10 cellular contexts compared by ENCODE assay signal in the genomic region with DNA sequence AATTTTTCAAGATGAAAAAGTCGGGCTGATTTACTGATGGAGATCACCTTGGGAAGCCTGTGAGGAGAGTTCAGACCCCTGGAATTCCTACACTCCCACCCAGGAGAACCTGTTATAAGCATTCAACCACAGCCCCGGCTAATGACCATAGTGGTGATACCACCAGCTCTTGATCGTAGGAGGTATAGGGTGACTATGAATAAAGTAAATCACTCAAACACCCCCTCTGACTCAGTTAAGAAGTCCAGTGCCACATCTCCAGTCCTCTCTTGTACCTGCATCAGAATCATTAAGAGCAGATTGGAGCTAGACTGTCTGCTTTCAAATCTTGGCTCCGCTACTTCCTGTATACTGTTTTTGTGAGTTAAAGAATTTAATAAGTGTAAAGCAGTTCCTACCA.
A peak's percentile ranks its signal among the peaks of the same experiment; 100 is the strongest.
DNase-seq lines count a peak whose midpoint lies in the region; ATAC-seq, FAIRE-seq and TF ChIP-seq lines count a peak whose summit lies in the region.
"Had no signal": no experiment of that assay in that cellular context is flagged by ENCODE, and none has a peak within 500 bp of the region (broad histone marks: within the 10 kb centered on the region; RNA-seq: fewer than 3 reads in every experiment).

No MANE protein-coding gene starts in this region.

- peaks cover 0 to 3% (median 0%) of the 10 kb centered on the region in 3 donors for H3K4me1 ChIP-seq in pancreas

- no peaks in the 10 kb centered on the region for H3K36me3 ChIP-seq in pancreas
- H3K36me3 ChIP-seq: stomach had no signal

- H3K4me3 ChIP-seq in epithelial cell of proximal tubule (ENCODE audit: low read depth, low read length) (peak overlapping the region; percentile 79), pancreas (no peak overlapping the region)

- intact Hi-C loops in pancreas (cut with DNase I), result no loop called here

- ATAC-seq in activated T-cell treated with anti-CD3 and anti-CD28 coated beads, Interleukin-2, amount 50 U/mL, for 4 hours, result peak in 1 of 2 donors; percentile 19
- peak; percentile 20 for ATAC-seq in stimulated activated naive CD8-positive, alpha-beta T cell treated with anti-CD3 and anti-CD28 coated beads, Interleukin-15, Interleukin-2, amounts not matched to agents 100 U/mL and 50 U/mL, for 24 hours
- ATAC-seq in pancreas, result no peak

- no peak for TF ChIP-seq CTCF in epithelial cell of proximal tubule (conservative IDR thresholded peaks at IDR 0.05; ENCODE audit: low read depth, low read length)
- no peak for TF ChIP-seq CTCF in pancreas (IDR thresholded peaks at IDR 0.05)

- H3K9me3 Mint-ChIP-seq in activated T-cell treated with anti-CD3 and anti-CD28 coated beads, Interleukin-2, amount 50 U/mL, for 4 hours, result no peaks in the 10 kb centered on the region

- H3K27me3 Mint-ChIP-seq in activated T-cell treated with anti-CD3 and anti-CD28 coated beads, Interleukin-2, amount 50 U/mL, for 4 hours (ENCODE audit: low read depth), result no peaks in the 10 kb centered on the region

- H3K27me3 ChIP-seq in pancreas, result peaks cover 0 to 3% (median 0%) of the 10 kb centered on the region in 4 donors
- H3K27me3 ChIP-seq: stomach had no signal

- DNase-seq in activated T-cell treated with anti-CD3 and anti-CD28 coated beads, Interleukin-2, amount 50 U/mL, for 4 hours, result no peak
- DNase-seq in activated T-cell treated with anti-CD3 and anti-CD28 coated beads for 4 hours (no peak), SIG-M5 (lab: John Stamatoyannopoulos, UW) (peak; percentile 1), epithelial cell of proximal tubule (ENCODE audit: low read depth) (no peak), NCI-H1417 treated with DMSO at 0.1 percent for 48 hours (lab: John Stamatoyannopoulos, UW) (no peak), pancreas (no peak), iPS-NIHi11 (ENCODE audit: low spot score) (no peak)
- DNase-seq in stimulated activated naive CD8-positive, alpha-beta T cell treated with anti-CD3 and anti-CD28 coated beads, Interleukin-15, Interleukin-2, amounts not matched to agents 100 U/mL and 50 U/mL, for 24 hours, result no peak
- DNase-seq: SHP77, stomach had no signal

- H3K27ac ChIP-seq in pancreas, result no peak overlapping the region
- H3K27ac ChIP-seq: stomach had no signal

- peaks cover 37% of the 10 kb centered on the region for H3K36me3 Mint-ChIP-seq in activated T-cell treated with anti-CD3 and anti-CD28 coated beads, Interleukin-2, amount 50 U/mL, for 4 hours (ENCODE audit: insufficient read depth)

- peaks cover 35% of the 10 kb centered on the region for H3K4me1 Mint-ChIP-seq in activated T-cell treated with anti-CD3 and anti-CD28 coated beads, Interleukin-2, amount 50 U/mL, for 4 hours (ENCODE audit: low read depth)

- no peaks in the 10 kb centered on the region for H3K9me3 ChIP-seq in pancreas
- H3K9me3 ChIP-seq: stomach had no signal

- FAIRE-seq in pancreas (lab: Jason Lieb, UNC), result no peak

- WGBS in pancreas, 2 donors, result 65 to 71% methylated on average over 4 of the region's 4 CpGs

- peak overlapping the region; percentile 94 for H3K4me3 Mint-ChIP-seq in activated T-cell treated with anti-CD3 and anti-CD28 coated beads, Interleukin-2, amount 50 U/mL, for 4 hours
